ENCODE assay signal across 1 cellular context in genomic region chr4:95191537-95191936, GRCh38.
TF ChIP-seq lines count a peak whose summit lies in the region.

No MANE protein-coding gene starts in this region.

TF ChIP-seq in HEK293, 187 proteins besides CTCF, POLR2A, EP300 and RAD21 (continued from another document):
- no peak for TF ChIP-seq HIC1 (tag by site-specific recombination; IDR thresholded peaks at IDR 0.05)
- TF ChIP-seq ZNF510 (tag by site-specific recombination; IDR thresholded peaks at IDR 0.05; ENCODE audit: insufficient replicate concordance): no peak
- no peak for TF ChIP-seq SP3 (tag by site-specific recombination; IDR thresholded peaks at IDR 0.05)
- TF ChIP-seq ZNF426 (tag by site-specific recombination; IDR thresholded peaks at IDR 0.05): no peak
- no peak for TF ChIP-seq ZNF518A (tag by site-specific recombination; conservative IDR thresholded peaks at IDR 0.05; ENCODE audit: low read depth)
- TF ChIP-seq KLF9 (tag by site-specific recombination; IDR thresholded peaks at IDR 0.05; ENCODE audit: low read depth): no peak
- TF ChIP-seq ZNF580 (tag by site-specific recombination; IDR thresholded peaks at IDR 0.05): peak; percentile 58; the same call in 1 of the 2 replicates
- TF ChIP-seq ZNF366 (tag by site-specific recombination; conservative IDR thresholded peaks at IDR 0.05): peak; percentile 55
- TF ChIP-seq ZNF133 (tag by site-specific recombination; IDR thresholded peaks at IDR 0.05): 0 out of 2 replicates have a peak, but pooled peaks have one; percentile 12
- peak; percentile 58; the same call in 1 of the 2 replicates for TF ChIP-seq EGR2 (tag by site-specific recombination; IDR thresholded peaks at IDR 0.05; ENCODE audit: low read depth)
- TF ChIP-seq ZBTB48 (tag by site-specific recombination; IDR thresholded peaks at IDR 0.05): peak; percentile 45; the same call in 1 of the 2 replicates
- TF ChIP-seq ZNF398 (tag by site-specific recombination; IDR thresholded peaks at IDR 0.05): 0 out of 2 replicates have a peak, but pooled peaks have one; percentile 8
- no peak for TF ChIP-seq KLF10 (tag by site-specific recombination; IDR thresholded peaks at IDR 0.05)
- no peak for TF ChIP-seq ZNF354C (tag by site-specific recombination; IDR thresholded peaks at IDR 0.05; ENCODE audit: borderline replicate concordance, low read depth)
- TF ChIP-seq ZNF585B (tag by site-specific recombination; IDR thresholded peaks at IDR 0.05): no peak
- TF ChIP-seq ZNF645 (tag by site-specific recombination; IDR thresholded peaks at IDR 0.05): no peak
- TF ChIP-seq PRDM1 (tag by site-specific recombination; IDR thresholded peaks at IDR 0.05): peak; percentile 57; the same call in 1 of the 2 replicates
- TF ChIP-seq ZNF324 (tag by site-specific recombination; IDR thresholded peaks at IDR 0.05): no peak
- TF ChIP-seq ATF2 (tag by site-specific recombination; IDR thresholded peaks at IDR 0.05; ENCODE audit: low read depth): no peak
- no peak for TF ChIP-seq BCL6B (tag by site-specific recombination; IDR thresholded peaks at IDR 0.05)
- no peak for TF ChIP-seq TRIM28 (IDR thresholded peaks at IDR 0.05; ENCODE audit: borderline replicate concordance, low read length)
- TF ChIP-seq WT1 (tag by site-specific recombination; IDR thresholded peaks at IDR 0.05): peak; percentile 78
TF ChIP-seq in HEK293: peak in this region for 9.
